ENCODE assay signal across 1 cellular context in the genomic region with DNA sequence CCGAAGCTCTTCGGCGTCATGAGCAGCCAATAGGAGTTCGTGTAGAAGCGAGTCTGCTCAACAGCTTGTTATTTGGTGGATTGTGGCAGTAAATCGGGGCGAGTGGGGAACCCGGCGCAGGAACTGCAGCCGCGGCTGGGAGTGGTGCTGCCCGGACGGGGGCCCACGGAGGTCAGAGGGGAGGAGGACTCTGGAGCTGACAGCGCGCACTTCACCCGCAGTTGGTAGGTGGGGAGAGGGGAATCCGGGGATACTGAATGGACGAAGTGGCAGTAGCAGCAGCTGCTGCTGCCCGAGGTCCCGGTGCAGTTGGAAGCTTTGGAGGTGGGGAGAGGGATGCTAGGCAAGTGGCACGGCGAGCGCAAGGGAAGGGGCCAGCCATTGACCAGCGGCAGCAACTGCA.
TF ChIP-seq lines count a peak whose summit lies in the region.

A gene with protein sequence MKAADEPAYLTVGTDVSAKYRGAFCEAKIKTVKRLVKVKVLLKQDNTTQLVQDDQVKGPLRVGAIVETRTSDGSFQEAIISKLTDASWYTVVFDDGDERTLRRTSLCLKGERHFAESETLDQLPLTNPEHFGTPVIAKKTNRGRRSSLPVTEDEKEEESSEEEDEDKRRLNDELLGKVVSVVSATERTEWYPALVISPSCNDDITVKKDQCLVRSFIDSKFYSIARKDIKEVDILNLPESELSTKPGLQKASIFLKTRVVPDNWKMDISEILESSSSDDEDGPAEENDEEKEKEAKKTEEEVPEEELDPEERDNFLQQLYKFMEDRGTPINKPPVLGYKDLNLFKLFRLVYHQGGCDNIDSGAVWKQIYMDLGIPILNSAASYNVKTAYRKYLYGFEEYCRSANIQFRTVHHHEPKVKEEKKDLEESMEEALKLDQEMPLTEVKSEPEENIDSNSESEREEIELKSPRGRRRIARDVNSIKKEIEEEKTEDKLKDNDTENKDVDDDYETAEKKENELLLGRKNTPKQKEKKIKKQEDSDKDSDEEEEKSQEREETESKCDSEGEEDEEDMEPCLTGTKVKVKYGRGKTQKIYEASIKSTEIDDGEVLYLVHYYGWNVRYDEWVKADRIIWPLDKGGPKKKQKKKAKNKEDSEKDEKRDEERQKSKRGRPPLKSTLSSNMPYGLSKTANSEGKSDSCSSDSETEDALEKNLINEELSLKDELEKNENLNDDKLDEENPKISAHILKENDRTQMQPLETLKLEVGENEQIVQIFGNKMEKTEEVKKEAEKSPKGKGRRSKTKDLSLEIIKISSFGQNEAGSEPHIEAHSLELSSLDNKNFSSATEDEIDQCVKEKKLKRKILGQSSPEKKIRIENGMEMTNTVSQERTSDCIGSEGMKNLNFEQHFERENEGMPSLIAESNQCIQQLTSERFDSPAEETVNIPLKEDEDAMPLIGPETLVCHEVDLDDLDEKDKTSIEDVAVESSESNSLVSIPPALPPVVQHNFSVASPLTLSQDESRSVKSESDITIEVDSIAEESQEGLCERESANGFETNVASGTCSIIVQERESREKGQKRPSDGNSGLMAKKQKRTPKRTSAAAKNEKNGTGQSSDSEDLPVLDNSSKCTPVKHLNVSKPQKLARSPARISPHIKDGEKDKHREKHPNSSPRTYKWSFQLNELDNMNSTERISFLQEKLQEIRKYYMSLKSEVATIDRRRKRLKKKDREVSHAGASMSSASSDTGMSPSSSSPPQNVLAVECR (plus strand): TSS at position 79 of the 403 bp plus-strand sequence. CDS start 1,300 bp downstream, outside the sequence.

TF ChIP-seq in HepG2, 621 proteins besides CTCF, POLR2A, EP300 and RAD21 (continued from another document and continues in another):
- TF ChIP-seq, protein P1, sequence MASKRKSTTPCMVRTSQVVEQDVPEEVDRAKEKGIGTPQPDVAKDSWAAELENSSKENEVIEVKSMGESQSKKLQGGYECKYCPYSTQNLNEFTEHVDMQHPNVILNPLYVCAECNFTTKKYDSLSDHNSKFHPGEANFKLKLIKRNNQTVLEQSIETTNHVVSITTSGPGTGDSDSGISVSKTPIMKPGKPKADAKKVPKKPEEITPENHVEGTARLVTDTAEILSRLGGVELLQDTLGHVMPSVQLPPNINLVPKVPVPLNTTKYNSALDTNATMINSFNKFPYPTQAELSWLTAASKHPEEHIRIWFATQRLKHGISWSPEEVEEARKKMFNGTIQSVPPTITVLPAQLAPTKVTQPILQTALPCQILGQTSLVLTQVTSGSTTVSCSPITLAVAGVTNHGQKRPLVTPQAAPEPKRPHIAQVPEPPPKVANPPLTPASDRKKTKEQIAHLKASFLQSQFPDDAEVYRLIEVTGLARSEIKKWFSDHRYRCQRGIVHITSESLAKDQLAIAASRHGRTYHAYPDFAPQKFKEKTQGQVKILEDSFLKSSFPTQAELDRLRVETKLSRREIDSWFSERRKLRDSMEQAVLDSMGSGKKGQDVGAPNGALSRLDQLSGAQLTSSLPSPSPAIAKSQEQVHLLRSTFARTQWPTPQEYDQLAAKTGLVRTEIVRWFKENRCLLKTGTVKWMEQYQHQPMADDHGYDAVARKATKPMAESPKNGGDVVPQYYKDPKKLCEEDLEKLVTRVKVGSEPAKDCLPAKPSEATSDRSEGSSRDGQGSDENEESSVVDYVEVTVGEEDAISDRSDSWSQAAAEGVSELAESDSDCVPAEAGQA (IDR thresholded peaks at IDR 0.05; ENCODE audit: low read depth) = no peak
- TF ChIP-seq, protein P1 (CRISPR knock-in tag; IDR thresholded peaks at IDR 0.05; ENCODE audit: borderline replicate concordance) = no peak
- TF ChIP-seq ZNF383 (CRISPR knock-in tag; IDR thresholded peaks at IDR 0.05; ENCODE audit: borderline replicate concordance) (no peak), ZBTB8A (CRISPR knock-in tag; IDR thresholded peaks at IDR 0.05; ENCODE audit: borderline replicate concordance, low read depth) (no peak), GTF3A (CRISPR knock-in tag; conservative IDR thresholded peaks at IDR 0.05) (no peak), ZBTB20 (CRISPR knock-in tag; IDR thresholded peaks at IDR 0.05; ENCODE audit: borderline replicate concordance, low read depth) (peak; percentile 23; the same call in 1 of the 2 replicates), MBD4 (IDR thresholded peaks at IDR 0.05; ENCODE audit: borderline replicate concordance, low read length) (no peak), DMAP1 (CRISPR knock-in tag; IDR thresholded peaks at IDR 0.05) (no peak), PAF1 (CRISPR knock-in tag; IDR thresholded peaks at IDR 0.05) (no peak), NR3C1 (CRISPR knock-in tag; IDR thresholded peaks at IDR 0.05) (no peak), ZNF256 (CRISPR knock-in tag; conservative IDR thresholded peaks at IDR 0.05) (no peak), SAP130 (CRISPR knock-in tag; IDR thresholded peaks at IDR 0.05; ENCODE audit: low read depth) (peak; percentile 68)
- TF ChIP-seq, protein P2, sequence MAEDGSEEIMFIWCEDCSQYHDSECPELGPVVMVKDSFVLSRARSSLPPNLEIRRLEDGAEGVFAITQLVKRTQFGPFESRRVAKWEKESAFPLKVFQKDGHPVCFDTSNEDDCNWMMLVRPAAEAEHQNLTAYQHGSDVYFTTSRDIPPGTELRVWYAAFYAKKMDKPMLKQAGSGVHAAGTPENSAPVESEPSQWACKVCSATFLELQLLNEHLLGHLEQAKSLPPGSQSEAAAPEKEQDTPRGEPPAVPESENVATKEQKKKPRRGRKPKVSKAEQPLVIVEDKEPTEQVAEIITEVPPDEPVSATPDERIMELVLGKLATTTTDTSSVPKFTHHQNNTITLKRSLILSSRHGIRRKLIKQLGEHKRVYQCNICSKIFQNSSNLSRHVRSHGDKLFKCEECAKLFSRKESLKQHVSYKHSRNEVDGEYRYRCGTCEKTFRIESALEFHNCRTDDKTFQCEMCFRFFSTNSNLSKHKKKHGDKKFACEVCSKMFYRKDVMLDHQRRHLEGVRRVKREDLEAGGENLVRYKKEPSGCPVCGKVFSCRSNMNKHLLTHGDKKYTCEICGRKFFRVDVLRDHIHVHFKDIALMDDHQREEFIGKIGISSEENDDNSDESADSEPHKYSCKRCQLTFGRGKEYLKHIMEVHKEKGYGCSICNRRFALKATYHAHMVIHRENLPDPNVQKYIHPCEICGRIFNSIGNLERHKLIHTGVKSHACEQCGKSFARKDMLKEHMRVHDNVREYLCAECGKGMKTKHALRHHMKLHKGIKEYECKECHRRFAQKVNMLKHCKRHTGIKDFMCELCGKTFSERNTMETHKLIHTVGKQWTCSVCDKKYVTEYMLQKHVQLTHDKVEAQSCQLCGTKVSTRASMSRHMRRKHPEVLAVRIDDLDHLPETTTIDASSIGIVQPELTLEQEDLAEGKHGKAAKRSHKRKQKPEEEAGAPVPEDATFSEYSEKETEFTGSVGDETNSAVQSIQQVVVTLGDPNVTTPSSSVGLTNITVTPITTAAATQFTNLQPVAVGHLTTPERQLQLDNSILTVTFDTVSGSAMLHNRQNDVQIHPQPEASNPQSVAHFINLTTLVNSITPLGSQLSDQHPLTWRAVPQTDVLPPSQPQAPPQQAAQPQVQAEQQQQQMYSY (CRISPR knock-in tag; IDR thresholded peaks at IDR 0.05) = no peak
- TF ChIP-seq, protein P3, sequence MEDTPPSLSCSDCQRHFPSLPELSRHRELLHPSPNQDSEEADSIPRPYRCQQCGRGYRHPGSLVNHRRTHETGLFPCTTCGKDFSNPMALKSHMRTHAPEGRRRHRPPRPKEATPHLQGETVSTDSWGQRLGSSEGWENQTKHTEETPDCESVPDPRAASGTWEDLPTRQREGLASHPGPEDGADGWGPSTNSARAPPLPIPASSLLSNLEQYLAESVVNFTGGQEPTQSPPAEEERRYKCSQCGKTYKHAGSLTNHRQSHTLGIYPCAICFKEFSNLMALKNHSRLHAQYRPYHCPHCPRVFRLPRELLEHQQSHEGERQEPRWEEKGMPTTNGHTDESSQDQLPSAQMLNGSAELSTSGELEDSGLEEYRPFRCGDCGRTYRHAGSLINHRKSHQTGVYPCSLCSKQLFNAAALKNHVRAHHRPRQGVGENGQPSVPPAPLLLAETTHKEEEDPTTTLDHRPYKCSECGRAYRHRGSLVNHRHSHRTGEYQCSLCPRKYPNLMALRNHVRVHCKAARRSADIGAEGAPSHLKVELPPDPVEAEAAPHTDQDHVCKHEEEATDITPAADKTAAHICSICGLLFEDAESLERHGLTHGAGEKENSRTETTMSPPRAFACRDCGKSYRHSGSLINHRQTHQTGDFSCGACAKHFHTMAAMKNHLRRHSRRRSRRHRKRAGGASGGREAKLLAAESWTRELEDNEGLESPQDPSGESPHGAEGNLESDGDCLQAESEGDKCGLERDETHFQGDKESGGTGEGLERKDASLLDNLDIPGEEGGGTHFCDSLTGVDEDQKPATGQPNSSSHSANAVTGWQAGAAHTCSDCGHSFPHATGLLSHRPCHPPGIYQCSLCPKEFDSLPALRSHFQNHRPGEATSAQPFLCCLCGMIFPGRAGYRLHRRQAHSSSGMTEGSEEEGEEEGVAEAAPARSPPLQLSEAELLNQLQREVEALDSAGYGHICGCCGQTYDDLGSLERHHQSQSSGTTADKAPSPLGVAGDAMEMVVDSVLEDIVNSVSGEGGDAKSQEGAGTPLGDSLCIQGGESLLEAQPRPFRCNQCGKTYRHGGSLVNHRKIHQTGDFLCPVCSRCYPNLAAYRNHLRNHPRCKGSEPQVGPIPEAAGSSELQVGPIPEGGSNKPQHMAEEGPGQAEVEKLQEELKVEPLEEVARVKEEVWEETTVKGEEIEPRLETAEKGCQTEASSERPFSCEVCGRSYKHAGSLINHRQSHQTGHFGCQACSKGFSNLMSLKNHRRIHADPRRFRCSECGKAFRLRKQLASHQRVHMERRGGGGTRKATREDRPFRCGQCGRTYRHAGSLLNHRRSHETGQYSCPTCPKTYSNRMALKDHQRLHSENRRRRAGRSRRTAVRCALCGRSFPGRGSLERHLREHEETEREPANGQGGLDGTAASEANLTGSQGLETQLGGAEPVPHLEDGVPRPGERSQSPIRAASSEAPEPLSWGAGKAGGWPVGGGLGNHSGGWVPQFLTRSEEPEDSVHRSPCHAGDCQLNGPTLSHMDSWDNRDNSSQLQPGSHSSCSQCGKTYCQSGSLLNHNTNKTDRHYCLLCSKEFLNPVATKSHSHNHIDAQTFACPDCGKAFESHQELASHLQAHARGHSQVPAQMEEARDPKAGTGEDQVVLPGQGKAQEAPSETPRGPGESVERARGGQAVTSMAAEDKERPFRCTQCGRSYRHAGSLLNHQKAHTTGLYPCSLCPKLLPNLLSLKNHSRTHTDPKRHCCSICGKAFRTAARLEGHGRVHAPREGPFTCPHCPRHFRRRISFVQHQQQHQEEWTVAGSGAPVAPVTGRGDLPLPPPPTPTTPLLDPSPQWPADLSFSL (CRISPR knock-in tag; IDR thresholded peaks at IDR 0.05) = no peak
- TF ChIP-seq, protein P4, sequence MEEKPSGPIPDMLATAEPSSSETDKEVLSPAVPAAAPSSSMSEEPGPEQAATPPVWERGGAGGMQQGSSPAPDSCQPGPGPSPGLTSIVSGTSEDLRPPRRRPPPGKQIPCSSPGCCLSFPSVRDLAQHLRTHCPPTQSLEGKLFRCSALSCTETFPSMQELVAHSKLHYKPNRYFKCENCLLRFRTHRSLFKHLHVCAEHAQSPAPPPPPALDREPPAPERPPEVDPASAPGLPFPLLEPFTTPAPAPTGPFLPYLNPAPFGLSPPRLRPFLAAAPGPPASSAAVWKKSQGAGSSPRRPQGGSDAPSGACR (CRISPR knock-in tag; IDR thresholded peaks at IDR 0.05) = 0 out of 2 replicates have a peak, but pooled peaks have one; percentile 57
- TF ChIP-seq, protein P5, sequence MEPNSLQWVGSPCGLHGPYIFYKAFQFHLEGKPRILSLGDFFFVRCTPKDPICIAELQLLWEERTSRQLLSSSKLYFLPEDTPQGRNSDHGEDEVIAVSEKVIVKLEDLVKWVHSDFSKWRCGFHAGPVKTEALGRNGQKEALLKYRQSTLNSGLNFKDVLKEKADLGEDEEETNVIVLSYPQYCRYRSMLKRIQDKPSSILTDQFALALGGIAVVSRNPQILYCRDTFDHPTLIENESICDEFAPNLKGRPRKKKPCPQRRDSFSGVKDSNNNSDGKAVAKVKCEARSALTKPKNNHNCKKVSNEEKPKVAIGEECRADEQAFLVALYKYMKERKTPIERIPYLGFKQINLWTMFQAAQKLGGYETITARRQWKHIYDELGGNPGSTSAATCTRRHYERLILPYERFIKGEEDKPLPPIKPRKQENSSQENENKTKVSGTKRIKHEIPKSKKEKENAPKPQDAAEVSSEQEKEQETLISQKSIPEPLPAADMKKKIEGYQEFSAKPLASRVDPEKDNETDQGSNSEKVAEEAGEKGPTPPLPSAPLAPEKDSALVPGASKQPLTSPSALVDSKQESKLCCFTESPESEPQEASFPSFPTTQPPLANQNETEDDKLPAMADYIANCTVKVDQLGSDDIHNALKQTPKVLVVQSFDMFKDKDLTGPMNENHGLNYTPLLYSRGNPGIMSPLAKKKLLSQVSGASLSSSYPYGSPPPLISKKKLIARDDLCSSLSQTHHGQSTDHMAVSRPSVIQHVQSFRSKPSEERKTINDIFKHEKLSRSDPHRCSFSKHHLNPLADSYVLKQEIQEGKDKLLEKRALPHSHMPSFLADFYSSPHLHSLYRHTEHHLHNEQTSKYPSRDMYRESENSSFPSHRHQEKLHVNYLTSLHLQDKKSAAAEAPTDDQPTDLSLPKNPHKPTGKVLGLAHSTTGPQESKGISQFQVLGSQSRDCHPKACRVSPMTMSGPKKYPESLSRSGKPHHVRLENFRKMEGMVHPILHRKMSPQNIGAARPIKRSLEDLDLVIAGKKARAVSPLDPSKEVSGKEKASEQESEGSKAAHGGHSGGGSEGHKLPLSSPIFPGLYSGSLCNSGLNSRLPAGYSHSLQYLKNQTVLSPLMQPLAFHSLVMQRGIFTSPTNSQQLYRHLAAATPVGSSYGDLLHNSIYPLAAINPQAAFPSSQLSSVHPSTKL (CRISPR knock-in tag; IDR thresholded peaks at IDR 0.05) = no peak; the same call in 1 of the 2 replicates
